2 cellular contexts compared by ENCODE assay signal in genomic region chr19:17965370-17966114, GRCh38.
TF ChIP-seq lines count a peak whose summit lies in the region.

No MANE protein-coding gene starts in this region.

TF ChIP-seq in GM23338, 12 proteins besides CTCF, POLR2A, EP300 and RAD21:
- TF ChIP-seq POLR2AphosphoS5 (IDR thresholded peaks at IDR 0.05; ENCODE audit: low read depth) (no peak), JUNB (IDR thresholded peaks at IDR 0.05; ENCODE audit: unreplicated experiment) (no peak)

TF ChIP-seq in H1, 55 proteins besides CTCF, POLR2A, EP300 and RAD21:
- TF ChIP-seq TAF1 (IDR thresholded peaks at IDR 0.05; ENCODE audit: low read depth, low read length) (no peak), CBX8 (IDR thresholded peaks at IDR 0.05; ENCODE audit: borderline replicate concordance, low read depth, low read length) (no peak), RNF2 (IDR thresholded peaks at IDR 0.05; ENCODE audit: borderline replicate concordance, low read depth, low read length, missing control alignments, poor library complexity, severe bottlenecking) (no peak), NANOG (IDR thresholded peaks at IDR 0.05; ENCODE audit: insufficient read depth, low read depth, low read length, poor library complexity, severe bottlenecking) (no peak), TCF12 (IDR thresholded peaks at IDR 0.05; ENCODE audit: low read depth, low read length) (no peak), NRF1 (IDR thresholded peaks at IDR 0.05; ENCODE audit: low read depth, low read length) (no peak), RXRA (IDR thresholded peaks at IDR 0.05; ENCODE audit: insufficient read depth, low read depth, low read length) (no peak)
- TF ChIP-seq, protein P1, sequence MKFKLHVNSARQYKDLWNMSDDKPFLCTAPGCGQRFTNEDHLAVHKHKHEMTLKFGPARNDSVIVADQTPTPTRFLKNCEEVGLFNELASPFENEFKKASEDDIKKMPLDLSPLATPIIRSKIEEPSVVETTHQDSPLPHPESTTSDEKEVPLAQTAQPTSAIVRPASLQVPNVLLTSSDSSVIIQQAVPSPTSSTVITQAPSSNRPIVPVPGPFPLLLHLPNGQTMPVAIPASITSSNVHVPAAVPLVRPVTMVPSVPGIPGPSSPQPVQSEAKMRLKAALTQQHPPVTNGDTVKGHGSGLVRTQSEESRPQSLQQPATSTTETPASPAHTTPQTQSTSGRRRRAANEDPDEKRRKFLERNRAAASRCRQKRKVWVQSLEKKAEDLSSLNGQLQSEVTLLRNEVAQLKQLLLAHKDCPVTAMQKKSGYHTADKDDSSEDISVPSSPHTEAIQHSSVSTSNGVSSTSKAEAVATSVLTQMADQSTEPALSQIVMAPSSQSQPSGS (IDR thresholded peaks at IDR 0.05; ENCODE audit: low read length): no peak
- TF ChIP-seq, protein P2, sequence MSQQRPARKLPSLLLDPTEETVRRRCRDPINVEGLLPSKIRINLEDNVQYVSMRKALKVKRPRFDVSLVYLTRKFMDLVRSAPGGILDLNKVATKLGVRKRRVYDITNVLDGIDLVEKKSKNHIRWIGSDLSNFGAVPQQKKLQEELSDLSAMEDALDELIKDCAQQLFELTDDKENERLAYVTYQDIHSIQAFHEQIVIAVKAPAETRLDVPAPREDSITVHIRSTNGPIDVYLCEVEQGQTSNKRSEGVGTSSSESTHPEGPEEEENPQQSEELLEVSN (IDR thresholded peaks at IDR 0.05): no peak
